9 cellular contexts compared by ENCODE assay signal in genomic region chr17:55263565-55264272, GRCh38. TPM values are rescaled to one million over a fixed set of nuclear protein-coding genes. Genes with fewer than 3 reads are reported as not detected.
DNase-seq lines count a peak whose midpoint lies in the region; ATAC-seq and TF ChIP-seq lines count a peak whose summit lies in the region.
"Had no signal": no experiment of that assay in that cellular context is flagged by ENCODE, and none has a peak within 500 bp of the region (broad histone marks: within the 10 kb centered on the region; RNA-seq: fewer than 3 reads in every experiment).

No MANE protein-coding gene starts in this region.

- H3K36me3 ChIP-seq in cardiac muscle cell (no peaks in the 10 kb centered on the region), muscle layer of colon (ENCODE audit: insufficient read depth, low read length) (peaks cover 2% of the 10 kb centered on the region), upper lobe of left lung (no peaks in the 10 kb centered on the region)

- intact Hi-C loops in left cardiac atrium (cut with DNase I), result loop anchor here in 1 of 2 donors (10.0 kb wide), 1 partner anchor 81 kb away; no protein-coding TSS in a partner anchor

- DNase-seq in cardiac muscle cell (ENCODE audit: low read depth in 1 of 2, low spot score in 1 of 2), result no peak
- DNase-seq in left cardiac atrium, result no peak
- DNase-seq in central memory CD8-positive, alpha-beta T cell (ENCODE audit: low spot score in 2 of 2), result no peak
- peak in 1 of 2 donors; percentile 73 for DNase-seq in upper lobe of left lung
- DNase-seq in NCI-H128 (lab: John Stamatoyannopoulos, UW; ENCODE audit: unreplicated experiment), result no peak
- no peak for DNase-seq in hippocampal formation (lab: John Stamatoyannopoulos, UW)

- H3K9ac ChIP-seq in muscle layer of colon (ENCODE audit: low read length), result no peak overlapping the region

- no peak for TF ChIP-seq EP300 in upper lobe of left lung (IDR thresholded peaks at IDR 0.05)

- no peaks in the 10 kb centered on the region for H3K9me3 Mint-ChIP-seq in central memory CD8-positive, alpha-beta T cell

- H3K4me3 ChIP-seq in cardiac muscle cell, result peak overlapping the region; percentile 50
- peak overlapping the region; percentile 34 to 72 for H3K4me3 ChIP-seq in muscle layer of colon (ENCODE audit: low read depth in 1 of 2, low read length in 2 of 2)
- H3K4me3 ChIP-seq in upper lobe of left lung, result peak overlapping the region in 3 of 4 donors; percentile 45 to 59 (median 56)

- no peak for ATAC-seq in left cardiac atrium
- no peak for ATAC-seq in central memory CD8-positive, alpha-beta T cell (replicated peaks; ENCODE audit: extremely low read depth, poor library complexity, severe bottlenecking)
- no peak for ATAC-seq in upper lobe of left lung (ENCODE audit: low FRiP score in 2 of 2)
- ATAC-seq in GM18505 (IDR thresholded peaks at IDR 0.05; ENCODE audit: unreplicated experiment), result no peak

- H3K4me1 ChIP-seq in cardiac muscle cell (ENCODE audit: low read depth) (no peaks in the 10 kb centered on the region), muscle layer of colon (ENCODE audit: insufficient read depth, low read length) (peaks cover 22% of the 10 kb centered on the region), upper lobe of left lung (peaks cover 18 to 30% (median 24%) of the 10 kb centered on the region in 4 donors)

- H3K4me3 Mint-ChIP-seq in central memory CD8-positive, alpha-beta T cell, result peak overlapping the region; percentile 62

- TF ChIP-seq CTCF in cardiac muscle cell (IDR thresholded peaks at IDR 0.05; ENCODE audit: low read depth, low read length) (no peak), upper lobe of left lung (IDR thresholded peaks at IDR 0.05) (no peak)

- WGBS in upper lobe of left lung, 2 donors, result 9 to 12% methylated on average over 23 to 26 of the region's 30 CpGs

- H3K9me3 ChIP-seq in cardiac muscle cell (ENCODE audit: low read depth) (no peaks in the 10 kb centered on the region), muscle layer of colon (ENCODE audit: low read length) (no peaks in the 10 kb centered on the region), upper lobe of left lung (no peaks in the 10 kb centered on the region)

- TF ChIP-seq POLR2A in upper lobe of left lung (IDR thresholded peaks at IDR 0.05), result no peak
- TF ChIP-seq POLR2A in GM18505 (IDR thresholded peaks at IDR 0.05; ENCODE audit: borderline replicate concordance, extremely low read depth, insufficient read depth, insufficient read length), result no peak

- H3K27me3 ChIP-seq in cardiac muscle cell (peaks cover 76% of the 10 kb centered on the region), muscle layer of colon (ENCODE audit: control insufficient read depth in 1 of 2, insufficient read depth in 2 of 2, low read length in 2 of 2) (peaks cover 0 to 7% of the 10 kb centered on the region in 2 donors), upper lobe of left lung (peaks cover 0 to 21% (median 9%) of the 10 kb centered on the region in 4 donors)

- peaks cover 4% of the 10 kb centered on the region for H3K36me3 Mint-ChIP-seq in central memory CD8-positive, alpha-beta T cell (ENCODE audit: insufficient read depth)

- H3K27me3 Mint-ChIP-seq in central memory CD8-positive, alpha-beta T cell, result peaks cover 87% of the 10 kb centered on the region

- H3K27ac Mint-ChIP-seq in central memory CD8-positive, alpha-beta T cell (ENCODE audit: low read depth), result no peak overlapping the region

- H3K4me1 Mint-ChIP-seq in central memory CD8-positive, alpha-beta T cell, result peaks cover 13% of the 10 kb centered on the region

- H3K27ac ChIP-seq in cardiac muscle cell (no peak overlapping the region), muscle layer of colon (ENCODE audit: low read depth, low read length) (no peak overlapping the region), upper lobe of left lung (no peak overlapping the region)
- H3K27ac ChIP-seq: HL-60 had no signal

RNA-seq across cellular contexts. Expression of gene HLF, which starts 1.0 kb away (rescaled TPM):
- total RNA-seq in cardiac muscle cell (0.28 and 0.74 TPM in 2 replicates), left cardiac atrium (10 to 100 TPM; 36.7 to 36.8 TPM), upper lobe of left lung (10 to 100 TPM; 19.9 to 45.1 (median 26.1) TPM)
- polyA plus RNA-seq in cardiac muscle cell, result 0.29 TPM in 1 of 2 replicates, not detected in the other

Comparison
In these comparisons a context has a peak if more than half of its experiments do, and no peak if none do; other contexts are left out.
1. RNA of gene HLF, which starts 1.0 kb away (total RNA-seq): 36.7 to 36.8 TPM in left cardiac atrium and 19.9 to 45.1 TPM in upper lobe of left lung; 0.28 to 0.74 TPM in cardiac muscle cell; every median in the first group is over 10 times any median in the second.
2. Peak in every context shown above with its lines, with median percentiles within 50 percentile points of each other: H3K4me3 ChIP-seq.